Comparison of ENCODE assay signal across 28 cellular contexts in genomic region chr2:214471382-214471781, GRCh38.
DNase-seq lines count a peak whose midpoint lies in the region; ATAC-seq, FAIRE-seq and TF ChIP-seq lines count a peak whose summit lies in the region.
"Had no signal": no experiment of that assay in that cellular context is flagged by ENCODE, and none has a peak within 500 bp of the region (broad histone marks: within the 10 kb centered on the region; RNA-seq: fewer than 3 reads in every experiment).

No MANE protein-coding gene starts in this region.

- no peak overlapping the region for H3K9ac ChIP-seq in HepG2 (ENCODE audit: insufficient read depth, low read depth, low read length)
- H3K9ac ChIP-seq: BLaER1; BLaER1 treated with 17β-estradiol and CSF1 and Interleukin-3, amounts not matched to agents 10 nM and 100 nM had no signal

- H2AFZ ChIP-seq in HepG2 (ENCODE audit: low read length), result no peak overlapping the region

- TF ChIP-seq EP300 in HepG2 (IDR thresholded peaks at IDR 0.05; ENCODE audit: low read depth in 2 of 2, low read length in 2 of 2) (no peak), HepG2 (CRISPR knock-in tag; IDR thresholded peaks at IDR 0.05; ENCODE audit: borderline replicate concordance) (no peak)

- in situ Hi-C loops in HepG2 (cut with HindIII; ENCODE audit: extremely low pct_ligation_motif_present, low pct_unique_long_range_greater_than_20kb), result no loop called here

- no peaks in the 10 kb centered on the region for H4K20me1 ChIP-seq in HepG2 (ENCODE audit: insufficient read depth, low read length)
- H4K20me1 ChIP-seq: BLaER1; BLaER1 treated with 17β-estradiol and CSF1 and Interleukin-3, amounts not matched to agents 10 nM and 100 nM had no signal

- no TSS peak for BruUV-seq in HepG2 (replicated peaks; lab: Mats Ljungman, UMichigan)

- DNase-seq in HepG2 (ENCODE audit: low spot score), result no peak
- no peak for DNase-seq in right lobe of liver
- DNase-seq: 8988T; ACHN; AML-193; BE2C; C1 segment of cervical spinal cord; Caco-2; Calu3; CD4-positive, alpha-beta memory T cell; CD4-positive, alpha-beta T cell; CD4-positive, CD25-positive, alpha-beta regulatory T cell; CD8-positive, alpha-beta memory T cell; CD8-positive, alpha-beta T cell; COR-L47; DMS 273 treated with DMSO at 0.1 percent for 48 hours; DMS153; DMS53; DMS79; DMS79 treated with DMSO at 0.1 percent for 48 hours; DND-41 had no signal

- no peaks in the 10 kb centered on the region for H3K27me3 ChIP-seq in HepG2 (ENCODE audit: control insufficient read depth in 1 of 2, insufficient read depth in 2 of 2, low read length in 2 of 2)
- H3K27me3 ChIP-seq in right lobe of liver, result no peaks in the 10 kb centered on the region
- H3K27me3 ChIP-seq: BE2C; BLaER1; BLaER1 treated with 17β-estradiol and CSF1 and Interleukin-3, amounts not matched to agents 10 nM and 100 nM had no signal

- no peak for TF ChIP-seq POLR2A in HepG2 (IDR thresholded peaks at IDR 0.05; ENCODE audit: insufficient read depth in 1 of 2, low read depth in 2 of 2, low read length in 2 of 2)
- TF ChIP-seq POLR2A in right lobe of liver (IDR thresholded peaks at IDR 0.05), result no peak

- CTCF ChIA-PET in HepG2 (lab: Yijun Ruan, JAX; ENCODE audit: low intra/inter-chr PET ratio, low total read pairs), result no interaction called here

- H3K79me2 ChIP-seq in HepG2 (ENCODE audit: insufficient read depth, low read length), result no peaks in the 10 kb centered on the region

- no peaks in the 10 kb centered on the region for H3K4me1 ChIP-seq in HepG2 (ENCODE audit: insufficient read depth, low read length)
- no peaks in the 10 kb centered on the region for H3K4me1 ChIP-seq in right lobe of liver
- H3K4me1 ChIP-seq: A549; BLaER1; BLaER1 treated with 17β-estradiol and CSF1 and Interleukin-3, amounts not matched to agents 10 nM and 100 nM; Caco-2 had no signal

- POLR2A ChIA-PET in HepG2 (lab: Yijun Ruan, JAX), result no interaction called here

- H3K27ac ChIP-seq in HepG2 (ENCODE audit: extremely low read length, insufficient read depth, low read length), result no peak overlapping the region
- H3K27ac ChIP-seq in right lobe of liver, result no peak overlapping the region
- H3K27ac ChIP-seq: 22Rv1; A549; BLaER1; BLaER1 treated with 17β-estradiol and CSF1 and Interleukin-3, amounts not matched to agents 10 nM and 100 nM; C4-2B had no signal

- no peak overlapping the region for H3K4me2 ChIP-seq in HepG2 (ENCODE audit: low read depth, low read length)
- H3K4me2 ChIP-seq: A549; BLaER1; BLaER1 treated with 17β-estradiol and CSF1 and Interleukin-3, amounts not matched to agents 10 nM and 100 nM had no signal

- TF ChIP-seq CTCF in HepG2 (CRISPR knock-in tag; IDR thresholded peaks at IDR 0.05), result no peak
- TF ChIP-seq CTCF in right lobe of liver (IDR thresholded peaks at IDR 0.05), result no peak

- no peak for TF ChIP-seq RAD21 in HepG2 (CRISPR knock-in tag; IDR thresholded peaks at IDR 0.05)

- WGBS in HepG2 (ENCODE audit: low lambda C conversion rate), result 0% methylated on average over 1 of the region's 1 CpG
- 54% methylated on average over 1 of the region's 1 CpG for WGBS in right lobe of liver (ENCODE audit: insufficient coverage, low coverage, low lambda C conversion rate, missing lambda C conversion rate)

- ATAC-seq in HepG2, result no peak
- no peak for ATAC-seq in right lobe of liver
- ATAC-seq: A549; CD8-positive, alpha-beta T cell had no signal

- no peak for FAIRE-seq in HepG2 (lab: Jason Lieb, UNC)
- FAIRE-seq: A204.1, A549, D721Med had no signal

- no peak overlapping the region for H3K4me3 ChIP-seq in HepG2 (replicated peaks in 1 of 3; ENCODE audit: insufficient read depth in 1 of 3, low read depth in 2 of 3, low read length in 3 of 3)
- no peak overlapping the region for H3K4me3 ChIP-seq in right lobe of liver
- H3K4me3 ChIP-seq: A549; BLaER1; BLaER1 treated with 17β-estradiol and CSF1 and Interleukin-3, amounts not matched to agents 10 nM and 100 nM had no signal

- no peaks in the 10 kb centered on the region for H3K9me3 ChIP-seq in HepG2 (ENCODE audit: low read length)
- H3K9me3 ChIP-seq in right lobe of liver, result no peaks in the 10 kb centered on the region
- H3K9me3 ChIP-seq: A549; BE2C; BLaER1; BLaER1 treated with 17β-estradiol and CSF1 and Interleukin-3, amounts not matched to agents 10 nM and 100 nM; Caco-2 had no signal

- H3K36me3 ChIP-seq in HepG2 (replicated peaks in 1 of 2; ENCODE audit: control insufficient read depth in 1 of 2, insufficient read depth in 2 of 2, low read length in 2 of 2) (no peaks in the 10 kb centered on the region), right lobe of liver (no peaks in the 10 kb centered on the region)
- H3K36me3 ChIP-seq: BE2C; BLaER1; BLaER1 treated with 17β-estradiol and CSF1 and Interleukin-3, amounts not matched to agents 10 nM and 100 nM had no signal

- intact Hi-C loops in HepG2 (cut with micrococcal nuclease; ENCODE audit: unreplicated experiment), result no loop called here
- intact Hi-C loops in right lobe of liver (cut with DNase I), result no loop called here

TF ChIP-seq in HepG2, 621 proteins besides CTCF, POLR2A, EP300 and RAD21:
- TF ChIP-seq, protein P1, sequence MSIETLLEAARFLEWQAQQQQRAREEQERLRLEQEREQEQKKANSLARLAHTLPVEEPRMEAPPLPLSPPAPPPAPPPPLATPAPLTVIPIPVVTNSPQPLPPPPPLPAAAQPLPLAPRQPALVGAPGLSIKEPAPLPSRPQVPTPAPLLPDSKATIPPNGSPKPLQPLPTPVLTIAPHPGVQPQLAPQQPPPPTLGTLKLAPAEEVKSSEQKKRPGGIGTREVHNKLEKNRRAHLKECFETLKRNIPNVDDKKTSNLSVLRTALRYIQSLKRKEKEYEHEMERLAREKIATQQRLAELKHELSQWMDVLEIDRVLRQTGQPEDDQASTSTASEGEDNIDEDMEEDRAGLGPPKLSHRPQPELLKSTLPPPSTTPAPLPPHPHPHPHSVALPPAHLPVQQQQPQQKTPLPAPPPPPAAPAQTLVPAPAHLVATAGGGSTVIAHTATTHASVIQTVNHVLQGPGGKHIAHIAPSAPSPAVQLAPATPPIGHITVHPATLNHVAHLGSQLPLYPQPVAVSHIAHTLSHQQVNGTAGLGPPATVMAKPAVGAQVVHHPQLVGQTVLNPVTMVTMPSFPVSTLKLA (IDR thresholded peaks at IDR 0.05), result peak; percentile 98
- TF ChIP-seq, protein P2, sequence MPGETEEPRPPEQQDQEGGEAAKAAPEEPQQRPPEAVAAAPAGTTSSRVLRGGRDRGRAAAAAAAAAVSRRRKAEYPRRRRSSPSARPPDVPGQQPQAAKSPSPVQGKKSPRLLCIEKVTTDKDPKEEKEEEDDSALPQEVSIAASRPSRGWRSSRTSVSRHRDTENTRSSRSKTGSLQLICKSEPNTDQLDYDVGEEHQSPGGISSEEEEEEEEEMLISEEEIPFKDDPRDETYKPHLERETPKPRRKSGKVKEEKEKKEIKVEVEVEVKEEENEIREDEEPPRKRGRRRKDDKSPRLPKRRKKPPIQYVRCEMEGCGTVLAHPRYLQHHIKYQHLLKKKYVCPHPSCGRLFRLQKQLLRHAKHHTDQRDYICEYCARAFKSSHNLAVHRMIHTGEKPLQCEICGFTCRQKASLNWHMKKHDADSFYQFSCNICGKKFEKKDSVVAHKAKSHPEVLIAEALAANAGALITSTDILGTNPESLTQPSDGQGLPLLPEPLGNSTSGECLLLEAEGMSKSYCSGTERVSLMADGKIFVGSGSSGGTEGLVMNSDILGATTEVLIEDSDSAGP (CRISPR knock-in tag; IDR thresholded peaks at IDR 0.05; ENCODE audit: borderline replicate concordance), result no peak
TF ChIP-seq in HepG2: peak in this region for 1.
